Comparison of ENCODE assay signal across 18 cellular contexts in the genomic region with DNA sequence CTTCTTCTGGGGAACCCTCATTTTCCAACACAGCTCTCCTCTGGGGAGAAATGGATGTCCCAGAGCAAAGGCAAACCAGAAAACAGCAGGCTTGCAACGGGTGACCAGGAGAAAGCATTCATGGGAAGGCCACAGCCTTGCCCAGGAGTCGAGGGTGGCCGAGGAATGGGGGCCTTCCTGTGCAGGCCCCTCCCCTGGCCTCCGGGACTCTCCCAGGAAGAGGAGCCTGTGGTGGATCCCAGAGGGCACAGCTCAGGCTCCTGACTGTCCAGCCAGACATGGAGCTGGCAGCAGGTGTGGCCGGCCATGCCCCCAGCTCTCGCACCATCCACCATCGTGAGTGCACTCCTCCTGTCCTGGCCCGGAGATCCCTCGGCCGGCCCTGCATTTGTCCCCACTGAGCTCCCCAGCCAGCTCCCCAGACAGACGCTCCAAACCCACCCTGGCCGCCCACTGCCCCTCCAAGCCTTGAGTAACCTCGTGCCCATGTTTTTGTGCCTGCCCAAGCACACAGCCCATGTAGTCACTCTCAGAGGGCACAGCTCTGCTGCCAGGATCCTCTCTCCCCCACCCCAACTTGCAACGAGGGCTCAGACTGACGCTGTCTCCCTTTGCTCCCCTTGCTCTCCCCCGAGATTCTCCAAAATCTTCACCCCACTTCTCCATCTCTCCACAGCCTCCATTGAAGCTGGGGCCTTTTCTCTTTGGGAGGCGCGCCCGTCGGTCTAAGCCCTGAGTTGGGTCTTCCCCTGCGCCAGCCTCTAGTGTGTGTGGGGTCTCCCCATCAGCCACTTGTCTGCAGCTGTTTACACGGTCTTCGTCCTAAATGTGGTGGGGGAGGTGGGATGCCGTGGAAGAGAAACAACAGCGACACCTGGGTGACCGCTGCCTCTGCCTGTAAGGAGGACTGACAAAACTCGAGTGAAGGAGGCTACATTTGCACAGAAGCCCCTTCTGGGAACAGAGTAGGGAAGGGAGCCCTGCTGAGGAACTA. TPM values are rescaled to one million over a fixed set of nuclear protein-coding genes. Genes with fewer than 3 reads are reported as not detected.
"Had no signal": no experiment of that assay in that cellular context is flagged by ENCODE, and none has a peak within 500 bp of the region (broad histone marks: within the 10 kb centered on the region; RNA-seq: fewer than 3 reads in every experiment).

No MANE protein-coding gene starts in this region.

- H3K4me1 ChIP-seq: neural progenitor cell had no signal

- FAIRE-seq: TTC549 had no signal

- H3K27me3 Mint-ChIP-seq: type B pancreatic cell had no signal

- ATAC-seq: activated CD4-positive, CD25-positive, alpha-beta regulatory T cell treated with anti-CD3 and anti-CD28 coated beads, Interleukin-2, amount 50 U/mL, for 24 hours; activated T-cell treated with anti-CD3 and anti-CD28 coated beads, Interleukin-2, amount 50 U/mL, for 4 hours; T-helper 17 cell had no signal

- H3K27ac ChIP-seq: ascending aorta, cardiac muscle cell, neural progenitor cell, suprapubic skin had no signal

- DNase-seq: activated CD4-positive, alpha-beta memory T cell treated with anti-CD3 and anti-CD28 coated beads for 36 hours; activated gamma-delta T cell treated with Interleukin-2 at 50 U/mL for 16 hours; activated T-cell treated with anti-CD3 and anti-CD28 coated beads, Interleukin-2, amount 50 U/mL, for 4 hours; hypothalamus; stimulated activated CD4-positive, alpha-beta T cell treated with anti-CD3 and anti-CD28 coated beads, Interleukin-12 subunit alpha, Interleukin-12 subunit beta, amount 100 ng/mL, for 4 hours; stimulated activated naive CD4-positive, alpha-beta T cell treated with Interleukin-2 at 50 U/mL for 16 hours; T-helper 17 cell had no signal

- H3K36me3 Mint-ChIP-seq: activated CD4-positive, alpha-beta memory T cell treated with anti-CD3 and anti-CD28 coated beads for 36 hours; neural progenitor cell; type B pancreatic cell had no signal

- H3K27ac Mint-ChIP-seq: activated CD4-positive, alpha-beta memory T cell treated with anti-CD3 and anti-CD28 coated beads for 36 hours; neural progenitor cell; T-helper 17 cell had no signal

- H3K4me3 Mint-ChIP-seq: activated CD4-positive, alpha-beta memory T cell treated with anti-CD3 and anti-CD28 coated beads for 36 hours; activated T-cell treated with anti-CD3 and anti-CD28 coated beads, Interleukin-2, amount 50 U/mL, for 4 hours; neural progenitor cell; T-helper 17 cell; type B pancreatic cell had no signal

- H3K27me3 ChIP-seq: ascending aorta, cardiac muscle cell, neural progenitor cell, sigmoid colon, suprapubic skin had no signal

- H3K9me3 ChIP-seq: ascending aorta, sigmoid colon, suprapubic skin had no signal

- H3K36me3 ChIP-seq: ascending aorta, cardiac muscle cell, neural progenitor cell, sigmoid colon, suprapubic skin had no signal

- H3K9me3 Mint-ChIP-seq: activated CD4-positive, alpha-beta memory T cell treated with anti-CD3 and anti-CD28 coated beads for 36 hours; activated T-cell treated with anti-CD3 and anti-CD28 coated beads, Interleukin-2, amount 50 U/mL, for 4 hours; neural progenitor cell; type B pancreatic cell had no signal

- H3K4me3 ChIP-seq: ascending aorta, cardiac muscle cell, neural progenitor cell, sigmoid colon, suprapubic skin had no signal

RNA-seq across cellular contexts. Expression of gene PRLH, which starts 9.8 kb away (rescaled TPM):
- total RNA-seq: activated CD4-positive, alpha-beta memory T cell treated with anti-CD3 and anti-CD28 coated beads for 36 hours; activated T-cell treated with anti-CD3 and anti-CD28 coated beads, Interleukin-2, amount 50 U/mL, for 4 hours; ascending aorta; cardiac muscle cell; esophagus mucosa; fibroblast of villous mesenchyme; lower leg skin; sigmoid colon; suprapubic skin; T-helper 17 cell had no signal
- polyA plus RNA-seq: cardiac muscle cell, sigmoid colon had no signal

RNA-seq across cellular contexts. Expression of gene RAB17, which starts 14.4 kb away (rescaled TPM):
- total RNA-seq: activated CD4-positive, alpha-beta memory T cell treated with anti-CD3 and anti-CD28 coated beads for 36 hours; T-helper 17 cell had no signal
